Comparison of ENCODE assay signal across 1 cellular context in the genomic region with DNA sequence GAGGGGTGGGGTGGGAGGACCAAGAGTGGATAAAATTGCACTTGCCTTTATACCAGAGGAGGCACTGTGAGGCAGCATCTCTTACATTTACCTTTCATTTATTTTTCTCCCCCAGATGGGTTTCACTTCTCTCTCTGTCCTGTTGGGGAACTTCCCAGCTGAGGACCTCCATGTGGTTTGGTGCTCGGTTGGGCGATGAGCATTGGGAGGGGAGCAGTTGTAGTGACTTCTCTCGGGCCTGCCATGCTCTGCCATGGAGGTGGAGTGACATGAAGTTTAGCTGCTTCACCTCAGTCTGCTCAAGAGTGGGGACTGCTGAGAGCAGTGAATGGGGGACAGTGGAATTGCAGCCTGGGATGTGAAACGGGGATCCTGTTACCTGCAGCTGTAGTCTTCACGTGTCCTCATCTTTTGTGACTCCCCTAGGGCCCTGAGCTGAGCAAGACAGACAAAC.
TF ChIP-seq lines count a peak whose summit lies in the region.

No MANE protein-coding gene starts in this region.

TF ChIP-seq in GM12878, 131 proteins besides CTCF, POLR2A, EP300 and RAD21 (continued from another document and continues in another):
- TF ChIP-seq ZBTB33 (IDR thresholded peaks at IDR 0.05) (no peak), RAD51 (IDR thresholded peaks at IDR 0.05) (peak; percentile 40; the same call in 1 of the 2 replicates), CBX5 (IDR thresholded peaks at IDR 0.05; ENCODE audit: low read depth) (no peak), MEF2A (IDR thresholded peaks at IDR 0.05; ENCODE audit: insufficient read depth, low read depth, low read length) (peak; percentile 46; the same call in 1 of the 2 replicates), ZBTB4 (CRISPR knock-in tag; IDR thresholded peaks at IDR 0.05) (no peak), CBX3 (IDR thresholded peaks at IDR 0.05; ENCODE audit: borderline replicate concordance, low read depth) (no peak), ZZZ3 (IDR thresholded peaks at IDR 0.05; ENCODE audit: control insufficient read depth, insufficient read length, low read depth) (no peak), HDAC2 (IDR thresholded peaks at IDR 0.05) (no peak), SMC3 (IDR thresholded peaks at IDR 0.05; ENCODE audit: borderline replicate concordance, low read length) (peak; percentile 43; the same call in 1 of the 2 replicates), MTA2 (IDR thresholded peaks at IDR 0.05; ENCODE audit: low read depth) (peak; percentile 65), ZNF24 (IDR thresholded peaks at IDR 0.05) (0 out of 2 replicates have a peak, but pooled peaks have one; percentile 34), IKZF1 (conservative IDR thresholded peaks at IDR 0.05) (peak; percentile 87), ESRRA (IDR thresholded peaks at IDR 0.05; ENCODE audit: low read length) (no peak), PAX5 (IDR thresholded peaks at IDR 0.05; ENCODE audit: borderline replicate concordance, low read depth, low read length) (peak; percentile 31; the same call in 1 of the 2 replicates), DPF2 (IDR thresholded peaks at IDR 0.05) (peak; percentile 95), SMAD5 (IDR thresholded peaks at IDR 0.05; ENCODE audit: low read depth) (no peak), SREBF2 (IDR thresholded peaks at IDR 0.05; ENCODE audit: low read length) (no peak), NFIC (IDR thresholded peaks at IDR 0.05; ENCODE audit: low read depth, low read length) (peak; percentile 55; the same call in 1 of the 2 replicates), ZNF622 (IDR thresholded peaks at IDR 0.05) (no peak), WRNIP1 (IDR thresholded peaks at IDR 0.05; ENCODE audit: borderline replicate concordance, low read depth, low read length) (0 out of 2 replicates have a peak, but pooled peaks have one; percentile 59), RUNX3 (IDR thresholded peaks at IDR 0.05; ENCODE audit: low read length) (peak; percentile 91), ZBED1 (IDR thresholded peaks at IDR 0.05; ENCODE audit: borderline replicate concordance) (no peak), NR2C2 (IDR thresholded peaks at IDR 0.05; ENCODE audit: borderline replicate concordance, control insufficient read depth, insufficient read length, low read depth) (no peak), REST (IDR thresholded peaks at IDR 0.05; ENCODE audit: low read depth, low read length) (no peak), SRF (IDR thresholded peaks at IDR 0.05; ENCODE audit: low read depth in 2 of 2, low read length in 2 of 2) (0 out of 4 replicates have a peak, but pooled peaks of 1 of the 2 experiments have one; percentile 13), SIX5 (IDR thresholded peaks at IDR 0.05; ENCODE audit: low read depth, low read length, severe bottlenecking) (no peak), TAF1 (IDR thresholded peaks at IDR 0.05; ENCODE audit: borderline replicate concordance, low read depth, low read length) (no peak), BCLAF1 (IDR thresholded peaks at IDR 0.05) (no peak), RELA (IDR thresholded peaks at IDR 0.05; ENCODE audit: borderline replicate concordance, partially characterized antibody) (peak; percentile 90), CHD4 (IDR thresholded peaks at IDR 0.05) (no peak)
- TF ChIP-seq, protein P1, sequence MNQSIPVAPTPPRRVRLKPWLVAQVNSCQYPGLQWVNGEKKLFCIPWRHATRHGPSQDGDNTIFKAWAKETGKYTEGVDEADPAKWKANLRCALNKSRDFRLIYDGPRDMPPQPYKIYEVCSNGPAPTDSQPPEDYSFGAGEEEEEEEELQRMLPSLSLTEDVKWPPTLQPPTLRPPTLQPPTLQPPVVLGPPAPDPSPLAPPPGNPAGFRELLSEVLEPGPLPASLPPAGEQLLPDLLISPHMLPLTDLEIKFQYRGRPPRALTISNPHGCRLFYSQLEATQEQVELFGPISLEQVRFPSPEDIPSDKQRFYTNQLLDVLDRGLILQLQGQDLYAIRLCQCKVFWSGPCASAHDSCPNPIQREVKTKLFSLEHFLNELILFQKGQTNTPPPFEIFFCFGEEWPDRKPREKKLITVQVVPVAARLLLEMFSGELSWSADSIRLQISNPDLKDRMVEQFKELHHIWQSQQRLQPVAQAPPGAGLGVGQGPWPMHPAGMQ (IDR thresholded peaks at IDR 0.05; ENCODE audit: borderline replicate concordance): no peak
- TF ChIP-seq, protein P2, sequence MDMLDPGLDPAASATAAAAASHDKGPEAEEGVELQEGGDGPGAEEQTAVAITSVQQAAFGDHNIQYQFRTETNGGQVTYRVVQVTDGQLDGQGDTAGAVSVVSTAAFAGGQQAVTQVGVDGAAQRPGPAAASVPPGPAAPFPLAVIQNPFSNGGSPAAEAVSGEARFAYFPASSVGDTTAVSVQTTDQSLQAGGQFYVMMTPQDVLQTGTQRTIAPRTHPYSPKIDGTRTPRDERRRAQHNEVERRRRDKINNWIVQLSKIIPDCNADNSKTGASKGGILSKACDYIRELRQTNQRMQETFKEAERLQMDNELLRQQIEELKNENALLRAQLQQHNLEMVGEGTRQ (IDR thresholded peaks at IDR 0.05; ENCODE audit: borderline replicate concordance, low read depth, low read length): no peak
- TF ChIP-seq, protein P3, sequence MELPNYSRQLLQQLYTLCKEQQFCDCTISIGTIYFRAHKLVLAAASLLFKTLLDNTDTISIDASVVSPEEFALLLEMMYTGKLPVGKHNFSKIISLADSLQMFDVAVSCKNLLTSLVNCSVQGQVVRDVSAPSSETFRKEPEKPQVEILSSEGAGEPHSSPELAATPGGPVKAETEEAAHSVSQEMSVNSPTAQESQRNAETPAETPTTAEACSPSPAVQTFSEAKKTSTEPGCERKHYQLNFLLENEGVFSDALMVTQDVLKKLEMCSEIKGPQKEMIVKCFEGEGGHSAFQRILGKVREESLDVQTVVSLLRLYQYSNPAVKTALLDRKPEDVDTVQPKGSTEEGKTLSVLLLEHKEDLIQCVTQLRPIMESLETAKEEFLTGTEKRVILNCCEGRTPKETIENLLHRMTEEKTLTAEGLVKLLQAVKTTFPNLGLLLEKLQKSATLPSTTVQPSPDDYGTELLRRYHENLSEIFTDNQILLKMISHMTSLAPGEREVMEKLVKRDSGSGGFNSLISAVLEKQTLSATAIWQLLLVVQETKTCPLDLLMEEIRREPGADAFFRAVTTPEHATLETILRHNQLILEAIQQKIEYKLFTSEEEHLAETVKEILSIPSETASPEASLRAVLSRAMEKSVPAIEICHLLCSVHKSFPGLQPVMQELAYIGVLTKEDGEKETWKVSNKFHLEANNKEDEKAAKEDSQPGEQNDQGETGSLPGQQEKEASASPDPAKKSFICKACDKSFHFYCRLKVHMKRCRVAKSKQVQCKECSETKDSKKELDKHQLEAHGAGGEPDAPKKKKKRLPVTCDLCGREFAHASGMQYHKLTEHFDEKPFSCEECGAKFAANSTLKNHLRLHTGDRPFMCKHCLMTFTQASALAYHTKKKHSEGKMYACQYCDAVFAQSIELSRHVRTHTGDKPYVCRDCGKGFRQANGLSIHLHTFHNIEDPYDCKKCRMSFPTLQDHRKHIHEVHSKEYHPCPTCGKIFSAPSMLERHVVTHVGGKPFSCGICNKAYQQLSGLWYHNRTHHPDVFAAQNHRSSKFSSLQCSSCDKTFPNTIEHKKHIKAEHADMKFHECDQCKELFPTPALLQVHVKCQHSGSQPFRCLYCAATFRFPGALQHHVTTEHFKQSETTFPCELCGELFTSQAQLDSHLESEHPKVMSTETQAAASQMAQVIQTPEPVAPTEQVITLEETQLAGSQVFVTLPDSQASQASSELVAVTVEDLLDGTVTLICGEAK (IDR thresholded peaks at IDR 0.05; ENCODE audit: borderline replicate concordance): no peak
